In genomic region chr12:30700216-30700900, GRCh38 we compare ENCODE assay signal across 14 cellular contexts.
"Had no signal": no experiment of that assay in that cellular context is flagged by ENCODE, and none has a peak within 500 bp of the region (broad histone marks: within the 10 kb centered on the region; RNA-seq: fewer than 3 reads in every experiment).

No MANE protein-coding gene starts in this region.

- H3K27me3 ChIP-seq: breast epithelium, sigmoid colon, suprapubic skin, upper lobe of left lung had no signal

- H3K27ac ChIP-seq: breast epithelium, neutrophil, sigmoid colon, suprapubic skin, upper lobe of left lung had no signal

- DNase-seq: activated CD4-positive, alpha-beta T cell treated with anti-CD3 and anti-CD28 coated beads for 4 hours; activated CD8-positive, alpha-beta memory T cell treated with anti-CD3 and anti-CD28 coated beads, Interleukin-2, amount 50 U/mL, for 4 hours; activated CD8-positive, alpha-beta T cell treated with anti-CD3 and anti-CD28 coated beads for 36 hours; activated naive CD8-positive, alpha-beta T cell treated with anti-CD3 and anti-CD28 coated beads, Interleukin-2, amount 10 ng/mL, durations not matched to agents 7 days and 5 days; hippocampal formation; kidney glomerular epithelial cell; sigmoid colon; stimulated activated CD4-positive, alpha-beta T cell treated with anti-CD3 and anti-CD28 coated beads, Interleukin-2, amount 100 ng/mL, for 48 hours; stimulated activated naive CD4-positive, alpha-beta T cell treated with Interleukin-2 at 50 U/mL for 16 hours; T1000; upper lobe of left lung had no signal

- H3K4me3 ChIP-seq: breast epithelium, sigmoid colon, suprapubic skin, upper lobe of left lung had no signal

- H3K36me3 ChIP-seq: breast epithelium, neutrophil, sigmoid colon, suprapubic skin, upper lobe of left lung had no signal

- H3K9me3 ChIP-seq: breast epithelium, neutrophil, sigmoid colon, suprapubic skin, upper lobe of left lung had no signal

- H3K4me1 ChIP-seq: breast epithelium had no signal
